1 cellular context compared by ENCODE assay signal in the genomic region with DNA sequence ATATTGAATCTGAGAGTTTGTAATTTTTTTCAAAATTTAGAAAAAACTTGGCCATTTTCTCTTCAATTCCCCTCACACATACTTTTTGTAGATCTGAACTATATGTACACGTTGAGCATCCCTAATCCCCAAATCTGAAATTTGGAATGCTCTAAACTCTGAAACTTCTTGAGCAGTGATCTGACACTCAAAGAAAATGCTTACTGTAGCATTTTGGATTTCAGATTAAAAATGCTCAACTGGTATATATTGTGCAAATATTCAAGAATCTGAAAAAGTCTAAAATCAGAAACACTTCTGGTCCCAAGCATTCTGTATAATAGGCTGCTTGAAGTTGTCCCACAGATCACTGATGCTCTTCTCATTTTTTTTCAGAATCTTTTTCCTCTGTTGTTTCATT.
TF ChIP-seq lines count a peak whose summit lies in the region.

No MANE protein-coding gene starts in this region.

TF ChIP-seq in HepG2, 621 proteins besides CTCF, POLR2A, EP300 and RAD21 (continued from another document):
- TF ChIP-seq HNF1A (IDR thresholded peaks at IDR 0.05; ENCODE audit: low read depth) (no peak), HNF1A (CRISPR knock-in tag; IDR thresholded peaks at IDR 0.05; ENCODE audit: borderline replicate concordance) (no peak), ZKSCAN5 (CRISPR knock-in tag; IDR thresholded peaks at IDR 0.05) (no peak), ZBED4 (CRISPR knock-in tag; IDR thresholded peaks at IDR 0.05; ENCODE audit: borderline replicate concordance) (no peak), THRA (CRISPR knock-in tag; IDR thresholded peaks at IDR 0.05; ENCODE audit: borderline replicate concordance) (no peak), ZNF720 (CRISPR knock-in tag; IDR thresholded peaks at IDR 0.05) (no peak), ZNF543 (CRISPR knock-in tag; IDR thresholded peaks at IDR 0.05) (no peak), ZFP91 (CRISPR knock-in tag; IDR thresholded peaks at IDR 0.05; ENCODE audit: borderline replicate concordance) (no peak)
